ENCODE assay signal across 2 cellular contexts in genomic region chr17:29620271-29620670, GRCh38.
TF ChIP-seq lines count a peak whose summit lies in the region.

No MANE protein-coding gene starts in this region.

TF ChIP-seq in IMR-90, 13 proteins besides CTCF, POLR2A, EP300 and RAD21:
- TF ChIP-seq RCOR1 (IDR thresholded peaks at IDR 0.05; ENCODE audit: insufficient replicate concordance, low read length): no peak
- no peak for TF ChIP-seq BHLHE40 (IDR thresholded peaks at IDR 0.05; ENCODE audit: low read depth, low read length)
- no peak for TF ChIP-seq CEBPB (IDR thresholded peaks at IDR 0.05; ENCODE audit: low read depth, low read length)
- no peak for TF ChIP-seq MAZ (IDR thresholded peaks at IDR 0.05; ENCODE audit: borderline replicate concordance, low read depth, low read length)
- TF ChIP-seq CHD1 (IDR thresholded peaks at IDR 0.05; ENCODE audit: low read depth, low read length): no peak
- TF ChIP-seq FOS (IDR thresholded peaks at IDR 0.05; ENCODE audit: low read depth, low read length): no peak
- TF ChIP-seq USF2 (IDR thresholded peaks at IDR 0.05; ENCODE audit: low read depth, low read length): no peak
- TF ChIP-seq MXI1 (IDR thresholded peaks at IDR 0.05; ENCODE audit: borderline replicate concordance, low read depth, low read length): no peak
- TF ChIP-seq MAFK (IDR thresholded peaks at IDR 0.05; ENCODE audit: low read depth, low read length): no peak

TF ChIP-seq in H1, 55 proteins besides CTCF, POLR2A, EP300 and RAD21:
- TF ChIP-seq JUND (IDR thresholded peaks at IDR 0.05; ENCODE audit: low read length) (peak; percentile 57; the same call in 1 of the 2 replicates), TAF1 (IDR thresholded peaks at IDR 0.05; ENCODE audit: low read depth, low read length) (no peak), RXRA (IDR thresholded peaks at IDR 0.05; ENCODE audit: insufficient read depth, low read depth, low read length) (peak; percentile 86; the same call in 1 of the 2 replicates), ATF2 (IDR thresholded peaks at IDR 0.05; ENCODE audit: low read length) (no peak), CREB1 (IDR thresholded peaks at IDR 0.05) (no peak), SIN3A (conservative IDR thresholded peaks at IDR 0.05 in 1 of 2, IDR thresholded peaks at IDR 0.05 in 1 of 2; ENCODE audit: low read depth in 1 of 2, low read length in 2 of 2) (no peak), ZNF274 (IDR thresholded peaks at IDR 0.05; ENCODE audit: borderline replicate concordance, extremely low read depth, low read length) (no peak), CHD1 (IDR thresholded peaks at IDR 0.05; ENCODE audit: low read depth, low read length) (no peak), BACH1 (IDR thresholded peaks at IDR 0.05; ENCODE audit: low read length) (no peak), RNF2 (IDR thresholded peaks at IDR 0.05; ENCODE audit: borderline replicate concordance, low read depth, low read length, missing control alignments, poor library complexity, severe bottlenecking) (no peak), YY1 (IDR thresholded peaks at IDR 0.05; ENCODE audit: low read depth, low read length) (peak; percentile 84), SP4 (IDR thresholded peaks at IDR 0.05; ENCODE audit: low read length) (no peak), SP2 (IDR thresholded peaks at IDR 0.05; ENCODE audit: low read length) (no peak), CHD2 (IDR thresholded peaks at IDR 0.05; ENCODE audit: low read length) (no peak), BRCA1 (IDR thresholded peaks at IDR 0.05; ENCODE audit: low read depth, low read length) (no peak), ATF3 (IDR thresholded peaks at IDR 0.05; ENCODE audit: insufficient read depth, low read depth, low read length) (no peak)
